8 cellular contexts compared by ENCODE assay signal in the genomic region with DNA sequence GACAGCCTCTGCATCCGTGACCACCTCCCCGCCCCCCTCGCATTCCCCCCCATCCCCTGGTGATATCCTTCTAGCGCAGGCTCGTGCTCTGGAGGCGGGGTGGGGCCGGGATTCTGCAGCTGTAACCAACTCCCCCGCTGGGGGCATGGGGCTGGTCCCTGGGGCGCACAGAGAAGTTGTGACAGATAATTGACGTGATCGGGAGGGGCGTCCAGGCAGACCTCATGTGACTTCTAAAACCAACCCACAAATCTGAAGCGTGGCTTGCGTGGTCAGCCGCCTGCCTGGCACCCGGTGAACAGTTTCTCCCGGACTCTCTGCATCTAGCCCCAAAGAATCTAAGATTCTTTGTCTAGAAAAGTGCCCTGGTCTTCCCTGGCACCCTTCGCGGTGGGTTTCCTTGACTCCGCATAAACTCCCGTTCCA.
DNase-seq lines count a peak whose midpoint lies in the region; ATAC-seq and TF ChIP-seq lines count a peak whose summit lies in the region.

No MANE protein-coding gene starts in this region.

- in situ Hi-C loops in GM23248 (cut with MboI): no loop called here

- no peaks in the 10 kb centered on the region for H3K79me2 ChIP-seq in GM23248 (ENCODE audit: insufficient read depth)

- H3K27ac ChIP-seq in GM23248 (no peak overlapping the region), psoas muscle (peak overlapping the region; percentile 60)

- H3K27me3 ChIP-seq in GM23248 (replicated peaks; ENCODE audit: insufficient read depth): peaks cover 37% of the 10 kb centered on the region
- peaks cover 0 to 31% (median 2%) of the 10 kb centered on the region in 3 donors for H3K27me3 ChIP-seq in psoas muscle (ENCODE audit: insufficient read depth in 3 of 3, low read length in 2 of 3)

- no peaks in the 10 kb centered on the region for H3K4me1 ChIP-seq in GM23248 (ENCODE audit: insufficient read depth)
- peaks cover 10% of the 10 kb centered on the region for H3K4me1 ChIP-seq in psoas muscle

- H3K4me3 ChIP-seq in GM23248 (peak overlapping the region; percentile 67), psoas muscle (peak overlapping the region; percentile 74)

- ATAC-seq in left ventricle myocardium superior (peak; percentile 25), psoas muscle (peak; percentile 33 to 66 (median 44)), GM19328 (IDR thresholded peaks at IDR 0.05; ENCODE audit: unreplicated experiment) (no peak), HG02970 (IDR thresholded peaks at IDR 0.05; ENCODE audit: low FRiP score, unreplicated experiment) (no peak), GM21423 (IDR thresholded peaks at IDR 0.05; ENCODE audit: unreplicated experiment) (no peak)

- intact Hi-C loops in left ventricle myocardium superior (cut with micrococcal nuclease) (no loop called here), psoas muscle (cut with DNase I) (no loop called here)

- H3F3A ChIP-seq in GM23248 (ENCODE audit: insufficient read depth): no peaks in the 10 kb centered on the region

- H3K4me2 ChIP-seq in GM23248 (ENCODE audit: unreplicated experiment): peak overlapping the region; percentile 91

- TF ChIP-seq CTCF in psoas muscle (IDR thresholded peaks at IDR 0.05): no peak

- 1 to 3% methylated on average over 16 to 21 of the region's 21 CpGs for WGBS in GM23248 (ENCODE audit: low coverage in 1 of 2, low lambda C conversion rate in 2 of 2, missing lambda C conversion rate in 2 of 2), 2 experiments
- WGBS in psoas muscle, 3 donors: 3 to 5% (median 5%) methylated on average over 21 of the region's 21 CpGs

- no peaks in the 10 kb centered on the region for H4K20me1 ChIP-seq in GM23248 (ENCODE audit: insufficient read depth)

- no peaks in the 10 kb centered on the region for H3K9me2 ChIP-seq in GM23248 (ENCODE audit: insufficient read depth)

- H2AFZ ChIP-seq in GM23248: peak overlapping the region; percentile 78

- peak; percentile 30 for DNase-seq in GM23248
- DNase-seq in activated naive CD4-positive, alpha-beta T cell treated with anti-CD3 and anti-CD28 coated beads, Interleukin-2, amount 50 U/mL, for 16 hours: peak; percentile 25
- DNase-seq in left ventricle myocardium superior: peak; percentile 35
- peak; percentile 42 to 79 for DNase-seq in psoas muscle
- DNase-seq in NOMO-1 treated with DMSO at 0.1 percent for 48 hours (lab: John Stamatoyannopoulos, UW; ENCODE audit: unreplicated experiment): no peak

- H3K9ac ChIP-seq in GM23248: peak overlapping the region; percentile 31; the same call in 1 of the 2 replicates

- H3K36me3 ChIP-seq in GM23248 (ENCODE audit: low read depth) (no peaks in the 10 kb centered on the region), psoas muscle (ENCODE audit: insufficient read depth in 1 of 2, low read depth in 1 of 2) (no peaks in the 10 kb centered on the region)

- H3K9me3 ChIP-seq in GM23248 (ENCODE audit: low read depth): no peaks in the 10 kb centered on the region
- no peaks in the 10 kb centered on the region for H3K9me3 ChIP-seq in psoas muscle

Comparison
In these comparisons a context has a peak if more than half of its experiments do, and no peak if none do; other contexts are left out.
1. ATAC-seq: peak in left ventricle myocardium superior (single experiment) and psoas muscle (4 of 4); none in GM19328 (single experiment), HG02970 (single experiment) and GM21423 (single experiment).